In genomic region chr4:151325320-151326246, GRCh38 we compare ENCODE assay signal across 1 cellular context.
TF ChIP-seq lines count a peak whose summit lies in the region.

Gene SH3D19, minus strand, starts transcription at chr4:151325605. Its CDS starts 253 bp downstream, at chr4:151325352.

TF ChIP-seq in neural cell, 6 proteins besides CTCF, POLR2A, EP300 and RAD21 (continued from another document):
- TF ChIP-seq, protein P1, sequence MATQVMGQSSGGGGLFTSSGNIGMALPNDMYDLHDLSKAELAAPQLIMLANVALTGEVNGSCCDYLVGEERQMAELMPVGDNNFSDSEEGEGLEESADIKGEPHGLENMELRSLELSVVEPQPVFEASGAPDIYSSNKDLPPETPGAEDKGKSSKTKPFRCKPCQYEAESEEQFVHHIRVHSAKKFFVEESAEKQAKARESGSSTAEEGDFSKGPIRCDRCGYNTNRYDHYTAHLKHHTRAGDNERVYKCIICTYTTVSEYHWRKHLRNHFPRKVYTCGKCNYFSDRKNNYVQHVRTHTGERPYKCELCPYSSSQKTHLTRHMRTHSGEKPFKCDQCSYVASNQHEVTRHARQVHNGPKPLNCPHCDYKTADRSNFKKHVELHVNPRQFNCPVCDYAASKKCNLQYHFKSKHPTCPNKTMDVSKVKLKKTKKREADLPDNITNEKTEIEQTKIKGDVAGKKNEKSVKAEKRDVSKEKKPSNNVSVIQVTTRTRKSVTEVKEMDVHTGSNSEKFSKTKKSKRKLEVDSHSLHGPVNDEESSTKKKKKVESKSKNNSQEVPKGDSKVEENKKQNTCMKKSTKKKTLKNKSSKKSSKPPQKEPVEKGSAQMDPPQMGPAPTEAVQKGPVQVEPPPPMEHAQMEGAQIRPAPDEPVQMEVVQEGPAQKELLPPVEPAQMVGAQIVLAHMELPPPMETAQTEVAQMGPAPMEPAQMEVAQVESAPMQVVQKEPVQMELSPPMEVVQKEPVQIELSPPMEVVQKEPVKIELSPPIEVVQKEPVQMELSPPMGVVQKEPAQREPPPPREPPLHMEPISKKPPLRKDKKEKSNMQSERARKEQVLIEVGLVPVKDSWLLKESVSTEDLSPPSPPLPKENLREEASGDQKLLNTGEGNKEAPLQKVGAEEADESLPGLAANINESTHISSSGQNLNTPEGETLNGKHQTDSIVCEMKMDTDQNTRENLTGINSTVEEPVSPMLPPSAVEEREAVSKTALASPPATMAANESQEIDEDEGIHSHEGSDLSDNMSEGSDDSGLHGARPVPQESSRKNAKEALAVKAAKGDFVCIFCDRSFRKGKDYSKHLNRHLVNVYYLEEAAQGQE (IDR thresholded peaks at IDR 0.05; ENCODE audit: borderline replicate concordance): no peak
- no peak for TF ChIP-seq TAF1 (IDR thresholded peaks at IDR 0.05; ENCODE audit: low read depth)
- TF ChIP-seq EZH2 (IDR thresholded peaks at IDR 0.05; ENCODE audit: borderline replicate concordance, insufficient read depth, low read length, poor library complexity, severe bottlenecking): no peak
TF ChIP-seq in neural cell: peak in this region for 1.
